ENCODE assay signal across 16 cellular contexts in genomic region chr15:63226966-63227401, GRCh38. TPM values are rescaled to one million over a fixed set of nuclear protein-coding genes. Genes with fewer than 3 reads are reported as not detected.
DNase-seq lines count a peak whose midpoint lies in the region; ATAC-seq, FAIRE-seq and TF ChIP-seq lines count a peak whose summit lies in the region.
"Had no signal": no experiment of that assay in that cellular context is flagged by ENCODE, and none has a peak within 500 bp of the region (broad histone marks: within the 10 kb centered on the region; RNA-seq: fewer than 3 reads in every experiment).

No MANE protein-coding gene starts in this region.

- H2AFZ ChIP-seq in H9 (ENCODE audit: low read length): no peak overlapping the region

- 0 out of 22 replicates have a peak overlapping the region, but pooled peaks of 2 of the 11 experiments have one; percentile 1 to 12 for H3K9ac ChIP-seq in BLaER1 treated with 17β-estradiol and CSF1 and Interleukin-3, amounts not matched to agents 10 nM and 100 nM
- H3K9ac ChIP-seq in H9 (ENCODE audit: extremely low read depth, insufficient read length, low read length): no peak overlapping the region

- H3K9me3 ChIP-seq in BLaER1 treated with 17β-estradiol and CSF1 and Interleukin-3, amounts not matched to agents 10 nM and 100 nM (replicated peaks in 1 of 11): peaks cover 0 to 7% (median 0%) of the 10 kb centered on the region in 11 experiments; a peak in 6 of 22 replicates
- H3K9me3 ChIP-seq in H9 (ENCODE audit: control insufficient read depth, low read depth, low read length): no peaks in the 10 kb centered on the region
- H3K9me3 ChIP-seq: psoas muscle had no signal

- no peak overlapping the region for H3T11ph ChIP-seq in H9 (ENCODE audit: low read length)

- no peaks in the 10 kb centered on the region for H3K36me3 Mint-ChIP-seq in H9 (ENCODE audit: insufficient read depth in 1 of 3, low read depth in 3 of 3)
- H3K36me3 Mint-ChIP-seq in activated naive CD8-positive, alpha-beta T cell treated with anti-CD3 and anti-CD28 coated beads for 36 hours: peaks cover 69% of the 10 kb centered on the region
- peaks cover 0 to 43% (median 16%) of the 10 kb centered on the region in 3 donors for H3K36me3 Mint-ChIP-seq in naive thymus-derived CD8-positive, alpha-beta T cell

- no peak overlapping the region for H4K91ac ChIP-seq in H9 (ENCODE audit: insufficient read length, low read depth, low read length)

- no peak overlapping the region for H3K14ac ChIP-seq in H9 (ENCODE audit: insufficient read depth, low read length)

- DNase-seq in H9: no peak
- DNase-seq in activated naive CD8-positive, alpha-beta T cell treated with anti-CD3 and anti-CD28 coated beads for 36 hours: no peak
- DNase-seq in naive thymus-derived CD8-positive, alpha-beta T cell: no peak
- DNase-seq in D721Med (ENCODE audit: insufficient read length, low spot score): no peak
- no peak for DNase-seq in SW480 (ENCODE audit: low spot score)
- no peak for DNase-seq in HCEC 1CT
- DNase-seq: activated CD4-positive, alpha-beta T cell treated with anti-CD3 and anti-CD28 coated beads, Interleukin-2, amount 50 U/mL, for 1 hour; activated effector memory CD4-positive, alpha-beta T cell treated with Interleukin-2 at 50 U/mL for 16 hours; C1 segment of cervical spinal cord; NCI-H1105 treated with DMSO at 0.1 percent for 48 hours; NCI-H226; psoas muscle had no signal

- H2BK5ac ChIP-seq in H9 (ENCODE audit: insufficient read length, low read length): no peak overlapping the region

- H2AK5ac ChIP-seq in H9 (ENCODE audit: insufficient read length, low read length): no peak overlapping the region

- H3K4me1 Mint-ChIP-seq in H9: peaks cover 12 to 19% of the 10 kb centered on the region in 2 experiments
- H3K4me1 Mint-ChIP-seq in activated naive CD8-positive, alpha-beta T cell treated with anti-CD3 and anti-CD28 coated beads for 36 hours: peaks cover 75% of the 10 kb centered on the region
- H3K4me1 Mint-ChIP-seq in naive thymus-derived CD8-positive, alpha-beta T cell: peaks cover 19 to 77% (median 61%) of the 10 kb centered on the region in 4 donors

- H3K18ac ChIP-seq in H9 (ENCODE audit: insufficient read length, low read depth, low read length): no peak overlapping the region

- H3K4me2 ChIP-seq in BLaER1 treated with 17β-estradiol and CSF1 and Interleukin-3, amounts not matched to agents 10 nM and 100 nM: peak overlapping the region; percentile 39 to 79 (median 56)
- no peak overlapping the region for H3K4me2 ChIP-seq in H9 (ENCODE audit: insufficient read depth, insufficient read length, low read length)

- no peaks in the 10 kb centered on the region for H3K27me3 Mint-ChIP-seq in H9 (ENCODE audit: low read depth)
- no peaks in the 10 kb centered on the region for H3K27me3 Mint-ChIP-seq in activated naive CD8-positive, alpha-beta T cell treated with anti-CD3 and anti-CD28 coated beads for 36 hours
- no peaks in the 10 kb centered on the region for H3K27me3 Mint-ChIP-seq in naive thymus-derived CD8-positive, alpha-beta T cell

- peaks cover 5% of the 10 kb centered on the region for H3K79me1 ChIP-seq in H9 (ENCODE audit: insufficient read depth, low read depth, low read length, poor library complexity, severe bottlenecking)

- peak overlapping the region; percentile 49 for H3K23ac ChIP-seq in H9 (ENCODE audit: insufficient read length, low read depth, low read length)

- H3K23me2 ChIP-seq in H9 (ENCODE audit: insufficient read length, low read depth, low read length, poor library complexity, severe bottlenecking): no peaks in the 10 kb centered on the region

- peak in 1 of 2 donors; percentile 38 for ATAC-seq in naive thymus-derived CD8-positive, alpha-beta T cell
- no peak for ATAC-seq in GM19324 (IDR thresholded peaks at IDR 0.05; ENCODE audit: low FRiP score, unreplicated experiment)
- ATAC-seq: psoas muscle had no signal

- H3K36me3 ChIP-seq in BLaER1 treated with 17β-estradiol and CSF1 and Interleukin-3, amounts not matched to agents 10 nM and 100 nM: peaks cover 26 to 70% (median 34%) of the 10 kb centered on the region in 11 experiments
- H3K36me3 ChIP-seq: cardiac muscle cell had no signal

- H3K27me3 ChIP-seq in BLaER1 treated with 17β-estradiol and CSF1 and Interleukin-3, amounts not matched to agents 10 nM and 100 nM: no peaks in the 10 kb centered on the region
- H3K27me3 ChIP-seq in H9 (ENCODE audit: insufficient read depth, low read length): no peaks in the 10 kb centered on the region

- H3K4me3 Mint-ChIP-seq in H9: no peak overlapping the region
- no peak overlapping the region for H3K4me3 Mint-ChIP-seq in activated naive CD8-positive, alpha-beta T cell treated with anti-CD3 and anti-CD28 coated beads for 36 hours
- peak overlapping the region in 3 of 10 donors; percentile 16 to 51 (median 36) for H3K4me3 Mint-ChIP-seq in naive thymus-derived CD8-positive, alpha-beta T cell

- peak overlapping the region in 10 of 11 experiments; percentile 10 to 60 (median 46); a peak in 14 of 22 replicates for H3K27ac ChIP-seq in BLaER1 treated with 17β-estradiol and CSF1 and Interleukin-3, amounts not matched to agents 10 nM and 100 nM
- H3K27ac ChIP-seq in H9 (ENCODE audit: insufficient read length, low read depth, low read length): no peak overlapping the region
- H3K27ac ChIP-seq: cardiac muscle cell, psoas muscle had no signal

- no peaks in the 10 kb centered on the region for H3K9me3 Mint-ChIP-seq in H9
- no peaks in the 10 kb centered on the region for H3K9me3 Mint-ChIP-seq in activated naive CD8-positive, alpha-beta T cell treated with anti-CD3 and anti-CD28 coated beads for 36 hours
- H3K9me3 Mint-ChIP-seq in naive thymus-derived CD8-positive, alpha-beta T cell: no peaks in the 10 kb centered on the region

- H3K27ac Mint-ChIP-seq in H9: peak overlapping the region in 1 of 3 experiments; percentile 9; a peak in 3 of 7 replicates
- H3K27ac Mint-ChIP-seq in activated naive CD8-positive, alpha-beta T cell treated with anti-CD3 and anti-CD28 coated beads for 36 hours: peak overlapping the region; percentile 6
- peak overlapping the region; percentile 2 to 90 (median 74) for H3K27ac Mint-ChIP-seq in naive thymus-derived CD8-positive, alpha-beta T cell

- peaks cover 8 to 98% (median 34%) of the 10 kb centered on the region in 10 experiments for H3K4me1 ChIP-seq in BLaER1 treated with 17β-estradiol and CSF1 and Interleukin-3, amounts not matched to agents 10 nM and 100 nM
- no peaks in the 10 kb centered on the region for H3K4me1 ChIP-seq in H9 (ENCODE audit: insufficient read depth, low read length)
- H3K4me1 ChIP-seq: psoas muscle had no signal

- H3K79me2 ChIP-seq in H9 (ENCODE audit: insufficient read depth, low read length): no peaks in the 10 kb centered on the region

- no peak for TF ChIP-seq CTCF in H9 (conservative IDR thresholded peaks at IDR 0.05)
- TF ChIP-seq CTCF in D721Med (IDR thresholded peaks at IDR 0.05; ENCODE audit: insufficient read depth, missing control alignments): no peak

- H3K4me3 ChIP-seq in BLaER1 treated with 17β-estradiol and CSF1 and Interleukin-3, amounts not matched to agents 10 nM and 100 nM: no peak overlapping the region
- H3K4me3 ChIP-seq: cardiac muscle cell, psoas muscle had no signal

- H4K5ac ChIP-seq in H9 (ENCODE audit: insufficient read length, low read depth, low read length): no peak overlapping the region

- H3K4ac ChIP-seq in H9 (ENCODE audit: low read depth, low read length): no peak overlapping the region

- no peak overlapping the region for H2BK12ac ChIP-seq in H9 (ENCODE audit: insufficient read length, low read depth, low read length)

- POLR2A ChIA-PET in naive thymus-derived CD8-positive, alpha-beta T cell (lab: Charles Lee): interaction anchor here (1.5 kb wide), 1 partner anchor 35 kb away, joined by 3 read pairs; no protein-coding TSS in a partner anchor

- H2BK120ac ChIP-seq in H9 (ENCODE audit: low read depth, low read length, poor library complexity, severe bottlenecking): no peak overlapping the region

- no peak overlapping the region for H2BK20ac ChIP-seq in H9 (ENCODE audit: low read depth, low read length, poor library complexity, severe bottlenecking)

- FAIRE-seq in D721Med (lab: Jason Lieb, UNC): no peak
- FAIRE-seq: islet of Langerhans had no signal

- H4K20me1 ChIP-seq in BLaER1 treated with 17β-estradiol and CSF1 and Interleukin-3, amounts not matched to agents 10 nM and 100 nM: peaks cover 0 to 45% (median 0%) of the 10 kb centered on the region in 11 experiments; a peak in 5 of 22 replicates
- no peaks in the 10 kb centered on the region for H4K20me1 ChIP-seq in H9 (ENCODE audit: control insufficient read depth, insufficient read depth, insufficient read length)

- H2BK15ac ChIP-seq in H9 (ENCODE audit: low read depth, low read length): no peak overlapping the region

- no peak overlapping the region for H3K56ac ChIP-seq in H9 (ENCODE audit: insufficient read length, low read depth, low read length)

- WGBS in H9 (ENCODE audit: extremely low coverage, insufficient read length, low lambda C conversion rate): no CpG with 5 or more reads among the region's 3 CpGs

- no peak overlapping the region for H4K8ac ChIP-seq in H9 (replicated peaks; ENCODE audit: insufficient read length, low read depth, low read length)

RNA-seq across cellular contexts. Expression of gene RAB8B, which starts 37.6 kb away (rescaled TPM):
- 32.2 and 33.8 TPM in 2 replicates for total RNA-seq in H9 (2021)
- total RNA-seq in activated naive CD8-positive, alpha-beta T cell treated with anti-CD3 and anti-CD28 coated beads for 36 hours: 100 to 1,000 TPM; 231 to 239 TPM
- total RNA-seq in naive thymus-derived CD8-positive, alpha-beta T cell: 10 to 100 TPM; 78.4 to 79.6 TPM
- polyA plus RNA-seq in naive thymus-derived CD8-positive, alpha-beta T cell: 10 to 100 TPM; 35.1 to 40.7 (median 35.3) TPM

RNA-seq across cellular contexts. Expression of gene APH1B, which starts 50.4 kb away (rescaled TPM):
- 20.9 and 22.9 TPM in 2 replicates for total RNA-seq in H9 (2021)
- 1 to 10 TPM; 9.3 to 9.4 TPM for total RNA-seq in activated naive CD8-positive, alpha-beta T cell treated with anti-CD3 and anti-CD28 coated beads for 36 hours
- total RNA-seq in naive thymus-derived CD8-positive, alpha-beta T cell: 10 to 100 TPM; 27.0 to 28.5 TPM
- polyA plus RNA-seq in naive thymus-derived CD8-positive, alpha-beta T cell: 10 to 100 TPM in 2 of 3 donors, 1 to 10 TPM in 1; 8.3 to 14.3 (median 11.1) TPM
